ENCODE assay signal across 22 cellular contexts in the genomic region with DNA sequence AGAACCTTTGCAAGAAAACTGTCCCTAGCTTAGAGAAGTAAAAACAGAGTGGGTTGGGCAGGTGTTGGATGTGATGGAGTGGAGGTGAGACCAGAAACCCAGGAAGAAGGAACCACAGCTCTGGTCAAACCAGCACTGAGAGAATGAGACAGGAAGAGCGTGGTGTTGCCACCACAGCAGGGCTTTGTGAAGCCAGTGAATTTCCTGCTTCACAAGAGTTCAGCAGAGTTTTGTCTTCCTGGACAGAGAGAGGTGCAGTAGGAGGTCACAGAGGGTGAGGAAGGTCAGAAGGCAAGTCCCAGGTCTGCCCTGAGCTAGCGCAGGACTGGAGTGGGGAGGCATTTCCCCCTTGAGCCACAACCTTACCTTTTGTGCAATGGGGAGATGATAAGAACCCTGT.
A peak's percentile ranks its signal among the peaks of the same experiment; 100 is the strongest.
DNase-seq lines count a peak whose midpoint lies in the region; ATAC-seq and TF ChIP-seq lines count a peak whose summit lies in the region.
"Had no signal": no experiment of that assay in that cellular context is flagged by ENCODE, and none has a peak within 500 bp of the region (broad histone marks: within the 10 kb centered on the region; RNA-seq: fewer than 3 reads in every experiment).

No MANE protein-coding gene starts in this region.

- peaks cover 2 to 43% (median 16%) of the 10 kb centered on the region in 6 donors for H3K9me3 Mint-ChIP-seq in immature natural killer cell

- H3K4me1 ChIP-seq in SK-N-SH (ENCODE audit: control insufficient read depth in 1 of 2, insufficient read depth in 2 of 2, low read depth in 1 of 2, low read length in 1 of 2), result no peaks in the 10 kb centered on the region
- H3K4me1 ChIP-seq in psoas muscle, result no peaks in the 10 kb centered on the region
- H3K4me1 ChIP-seq: colonic mucosa, sigmoid colon had no signal

- peaks cover 31 to 39% of the 10 kb centered on the region in 2 donors for H3K4me1 Mint-ChIP-seq in immature natural killer cell
- H3K4me1 Mint-ChIP-seq: CD14-positive monocyte had no signal

- no peak for TF ChIP-seq RAD21 in SK-N-SH (IDR thresholded peaks at IDR 0.05; ENCODE audit: low read length)

- H3K4me2 ChIP-seq in SK-N-SH, result no peak overlapping the region

- no peaks in the 10 kb centered on the region for H4K20me1 ChIP-seq in SK-N-SH (ENCODE audit: insufficient read depth)

- no peak overlapping the region for H3K4me3 ChIP-seq in SK-N-SH (ENCODE audit: low read depth in 2 of 2, low read length in 1 of 2)
- no peak overlapping the region for H3K4me3 ChIP-seq in psoas muscle
- H3K4me3 ChIP-seq: colonic mucosa, sigmoid colon had no signal

- H3K9me3 ChIP-seq in SK-N-SH (no peaks in the 10 kb centered on the region), psoas muscle (no peaks in the 10 kb centered on the region)
- H3K9me3 ChIP-seq: colonic mucosa, sigmoid colon had no signal

- H2AFZ ChIP-seq in SK-N-SH (ENCODE audit: low read depth), result no peak overlapping the region

- no peak for TF ChIP-seq EP300 in SK-N-SH (IDR thresholded peaks at IDR 0.05; ENCODE audit: borderline replicate concordance in 1 of 2, low read depth in 1 of 2, low read length in 1 of 2)

- DNase-seq in immature natural killer cell (peak; percentile 26 to 41 (median 37)), SK-N-SH (no peak), cortex of kidney (lab: John Stamatoyannopoulos, UW) (no peak), psoas muscle (no peak)
- DNase-seq: brain microvascular endothelial cell; colonic mucosa; GDM1; glutamatergic neuron; Karpas-422; left colon; mesenchymal stem cell; naive thymus-derived CD8-positive, alpha-beta T cell; NCI-H1048; NCI-H2081; sigmoid colon; T-helper 9 cell had no signal

- peak overlapping the region; percentile 12 to 74 (median 66) for H3K4me3 Mint-ChIP-seq in immature natural killer cell
- H3K4me3 Mint-ChIP-seq: CD14-positive monocyte; naive thymus-derived CD8-positive, alpha-beta T cell had no signal

- CTCF ChIA-PET in SK-N-SH (lab: Yijun Ruan, JAX), result interaction anchor here (0.5 kb wide), 1 partner anchor 64 kb away, joined by 3 read pairs; no protein-coding TSS in a partner anchor

- peak; percentile 31 for ATAC-seq in GM18858 (IDR thresholded peaks at IDR 0.05; ENCODE audit: unreplicated experiment)
- peak; percentile 57 for ATAC-seq in GM21423 (IDR thresholded peaks at IDR 0.05; ENCODE audit: unreplicated experiment)
- peak; percentile 53 for ATAC-seq in HG03460 (IDR thresholded peaks at IDR 0.05; ENCODE audit: unreplicated experiment)
- no peak for ATAC-seq in psoas muscle
- ATAC-seq in HG03354 (IDR thresholded peaks at IDR 0.05; ENCODE audit: poor library complexity, severe bottlenecking, unreplicated experiment), result no peak
- ATAC-seq: left colon; naive thymus-derived CD8-positive, alpha-beta T cell; Panc1 had no signal

- no peaks in the 10 kb centered on the region for H3F3A ChIP-seq in SK-N-SH (replicated peaks; ENCODE audit: insufficient read depth)

- H3K27me3 ChIP-seq in SK-N-SH (ENCODE audit: insufficient read depth) (no peaks in the 10 kb centered on the region), psoas muscle (ENCODE audit: insufficient read depth in 3 of 3, low read length in 2 of 3) (no peaks in the 10 kb centered on the region)
- H3K27me3 ChIP-seq: brain microvascular endothelial cell, colonic mucosa, sigmoid colon had no signal

- POLR2A ChIA-PET in SK-N-SH (lab: Yijun Ruan, JAX), result no interaction called here

- H3K36me3 ChIP-seq in SK-N-SH (replicated peaks in 1 of 2; ENCODE audit: control insufficient read depth in 1 of 2, insufficient read depth in 2 of 2, low read length in 1 of 2), result no peaks in the 10 kb centered on the region
- H3K36me3 ChIP-seq in psoas muscle (ENCODE audit: insufficient read depth in 1 of 2, low read depth in 1 of 2), result no peaks in the 10 kb centered on the region
- H3K36me3 ChIP-seq: brain microvascular endothelial cell, colonic mucosa, sigmoid colon had no signal

- H3K9me2 ChIP-seq in SK-N-SH, result no peaks in the 10 kb centered on the region

- H3K36me3 Mint-ChIP-seq in immature natural killer cell, result no peaks in the 10 kb centered on the region
- H3K36me3 Mint-ChIP-seq: CD14-positive monocyte; naive thymus-derived CD8-positive, alpha-beta T cell had no signal

- no peak overlapping the region for H3K27ac ChIP-seq in SK-N-SH (ENCODE audit: low read depth in 2 of 2, low read length in 1 of 2)
- H3K27ac ChIP-seq in psoas muscle, result no peak overlapping the region
- H3K27ac ChIP-seq: brain microvascular endothelial cell, colonic mucosa, sigmoid colon had no signal

- 60% methylated on average over 2 of the region's 2 CpGs for WGBS in SK-N-SH (ENCODE audit: low lambda C conversion rate)
- 83 to 88% (median 83%) methylated on average over 2 of the region's 2 CpGs for WGBS in psoas muscle, 3 donors

- intact Hi-C loops in psoas muscle (cut with DNase I), result no loop called here

- peaks cover 0 to 4% (median 3%) of the 10 kb centered on the region in 3 donors for H3K27me3 Mint-ChIP-seq in immature natural killer cell (ENCODE audit: low read depth in 3 of 3)
- H3K27me3 Mint-ChIP-seq: naive thymus-derived CD8-positive, alpha-beta T cell had no signal

- H3K9ac ChIP-seq in SK-N-SH, result no peak overlapping the region

- H3K27ac Mint-ChIP-seq in immature natural killer cell, result peak overlapping the region; percentile 18 to 73 (median 48)
- H3K27ac Mint-ChIP-seq: naive thymus-derived CD8-positive, alpha-beta T cell had no signal

- no peak for TF ChIP-seq CTCF in SK-N-SH (IDR thresholded peaks at IDR 0.05)
- no peak for TF ChIP-seq CTCF in psoas muscle (IDR thresholded peaks at IDR 0.05)

- H3K79me2 ChIP-seq in SK-N-SH (ENCODE audit: insufficient read depth), result no peaks in the 10 kb centered on the region

TF ChIP-seq in SK-N-SH, 30 proteins besides CTCF, POLR2A, EP300 and RAD21:
- no peak for TF ChIP-seq RCOR1 (IDR thresholded peaks at IDR 0.05; ENCODE audit: low read length)

Comparison
In these comparisons a context has a peak if more than half of its experiments do, and no peak if none do; other contexts are left out.
1. ATAC-seq: peak in GM18858 (single experiment), GM21423 (single experiment) and HG03460 (single experiment); none in psoas muscle (0 of 4) and HG03354 (single experiment).
2. DNase-seq: peak in immature natural killer cell (3 of 3); none in SK-N-SH (single experiment), cortex of kidney (single experiment) and psoas muscle (0 of 2).